21 cellular contexts compared by ENCODE assay signal in genomic region chr7:158027646-158028045, GRCh38.
"Had no signal": no experiment of that assay in that cellular context is flagged by ENCODE, and none has a peak within 500 bp of the region (broad histone marks: within the 10 kb centered on the region; RNA-seq: fewer than 3 reads in every experiment).

No MANE protein-coding gene starts in this region.

- H3K4me1 Mint-ChIP-seq: central memory CD8-positive, alpha-beta T cell; immature natural killer cell; stimulated activated effector memory CD8-positive, alpha-beta T cell treated with anti-CD3 and anti-CD28 coated beads, Interleukin-12 subunit alpha, Interleukin-12 subunit beta, amount 100 ng/mL, for 72 hours had no signal

- H3K4me3 Mint-ChIP-seq: central memory CD8-positive, alpha-beta T cell; effector memory CD8-positive, alpha-beta T cell; immature natural killer cell; naive thymus-derived CD4-positive, alpha-beta T cell; stimulated activated effector memory CD8-positive, alpha-beta T cell treated with anti-CD3 and anti-CD28 coated beads, Interleukin-12 subunit alpha, Interleukin-12 subunit beta, amount 100 ng/mL, for 72 hours had no signal

- H3K36me3 ChIP-seq: left lung, pancreas, tibial nerve had no signal

- H3K36me3 Mint-ChIP-seq: immature natural killer cell; stimulated activated effector memory CD8-positive, alpha-beta T cell treated with anti-CD3 and anti-CD28 coated beads, Interleukin-12 subunit alpha, Interleukin-12 subunit beta, amount 100 ng/mL, for 72 hours had no signal

- H3K27me3 ChIP-seq: foreskin keratinocyte, pancreas, testis, tibial nerve had no signal

- FAIRE-seq: bronchial epithelial cell, endothelial cell of umbilical vein, keratinocyte, pancreas had no signal

- DNase-seq: effector memory CD8-positive, alpha-beta T cell; erythroblast; foreskin keratinocyte; immature natural killer cell; mesenchymal stem cell; naive thymus-derived CD4-positive, alpha-beta T cell; occipital lobe; psoas muscle; stimulated activated CD4-positive, alpha-beta T cell treated with anti-CD3 and anti-CD28 coated beads, Interleukin-4, amount 100 ng/mL, for 1 hour; stimulated activated CD8-positive, alpha-beta memory T cell treated with anti-CD3 and anti-CD28 coated beads, Interleukin-4, amount 100 ng/mL, for 48 hours; stimulated activated naive CD8-positive, alpha-beta T cell treated with anti-CD3 and anti-CD28 coated beads, Interleukin-15, Interleukin-2, amounts not matched to agents 100 U/mL and 50 U/mL, for 24 hours; testis had no signal

- H3K9me3 Mint-ChIP-seq: central memory CD8-positive, alpha-beta T cell; effector memory CD8-positive, alpha-beta T cell; stimulated activated effector memory CD8-positive, alpha-beta T cell treated with anti-CD3 and anti-CD28 coated beads, Interleukin-12 subunit alpha, Interleukin-12 subunit beta, amount 100 ng/mL, for 72 hours had no signal

- H3K4me1 ChIP-seq: foreskin keratinocyte, left lung, pancreas, psoas muscle, testis, tibial nerve had no signal

- H3K9me3 ChIP-seq: left lung, pancreas, psoas muscle, testis, tibial nerve had no signal

- H3K4me3 ChIP-seq: left lung, lung, pancreas, psoas muscle, testis, tibial nerve had no signal

- ATAC-seq: effector memory CD8-positive, alpha-beta T cell; foreskin keratinocyte; naive thymus-derived CD4-positive, alpha-beta T cell; psoas muscle; stimulated activated effector memory CD8-positive, alpha-beta T cell treated with anti-CD3 and anti-CD28 coated beads, Interleukin-12 subunit alpha, Interleukin-12 subunit beta, amount 100 ng/mL, for 72 hours; stimulated activated naive CD8-positive, alpha-beta T cell treated with anti-CD3 and anti-CD28 coated beads, Interleukin-15, Interleukin-2, amounts not matched to agents 100 U/mL and 50 U/mL, for 24 hours had no signal

- H3K27ac Mint-ChIP-seq: effector memory CD8-positive, alpha-beta T cell; immature natural killer cell; naive thymus-derived CD4-positive, alpha-beta T cell; stimulated activated effector memory CD8-positive, alpha-beta T cell treated with anti-CD3 and anti-CD28 coated beads, Interleukin-12 subunit alpha, Interleukin-12 subunit beta, amount 100 ng/mL, for 72 hours had no signal

- H3K27ac ChIP-seq: foreskin keratinocyte, left lung, pancreas, psoas muscle, testis, tibial nerve had no signal
